In genomic region chr2:164514491-164514890, GRCh38 we compare ENCODE assay signal across 1 cellular context.
A peak's percentile ranks its signal among the peaks of the same experiment; 100 is the strongest.
TF ChIP-seq lines count a peak whose summit lies in the region.

No MANE protein-coding gene starts in this region.

TF ChIP-seq in HepG2, 621 proteins besides CTCF, POLR2A, EP300 and RAD21 (continued from another document and continues in another):
- no peak for TF ChIP-seq GLMP (CRISPR knock-in tag; IDR thresholded peaks at IDR 0.05; ENCODE audit: borderline replicate concordance)
- no peak for TF ChIP-seq ZNF609 (CRISPR knock-in tag; IDR thresholded peaks at IDR 0.05; ENCODE audit: borderline replicate concordance)
- TF ChIP-seq ZNF501 (CRISPR knock-in tag; IDR thresholded peaks at IDR 0.05), result peak; percentile 27; the same call in 1 of the 2 replicates
- TF ChIP-seq MYNN (CRISPR knock-in tag; IDR thresholded peaks at IDR 0.05; ENCODE audit: low read depth), result no peak
- 0 out of 2 replicates have a peak, but pooled peaks have one; percentile 34 for TF ChIP-seq MEF2D (CRISPR knock-in tag; IDR thresholded peaks at IDR 0.05)
- TF ChIP-seq ZBTB7B (CRISPR knock-in tag; IDR thresholded peaks at IDR 0.05), result peak; percentile 74; the same call in 1 of the 2 replicates
- no peak for TF ChIP-seq MEIS1 (CRISPR knock-in tag; IDR thresholded peaks at IDR 0.05; ENCODE audit: borderline replicate concordance)
- no peak for TF ChIP-seq ZSCAN12 (CRISPR knock-in tag; IDR thresholded peaks at IDR 0.05)
- TF ChIP-seq ARID3A (IDR thresholded peaks at IDR 0.05; ENCODE audit: low read depth, low read length), result no peak
- TF ChIP-seq ZBTB2 (CRISPR knock-in tag; IDR thresholded peaks at IDR 0.05; ENCODE audit: low read depth), result no peak
- TF ChIP-seq MAFG (CRISPR knock-in tag; IDR thresholded peaks at IDR 0.05), result no peak
- no peak for TF ChIP-seq ZC3H13 (CRISPR knock-in tag; IDR thresholded peaks at IDR 0.05)
- no peak for TF ChIP-seq NFYC (CRISPR knock-in tag; IDR thresholded peaks at IDR 0.05)
- TF ChIP-seq GLI4 (CRISPR knock-in tag; IDR thresholded peaks at IDR 0.05; ENCODE audit: borderline replicate concordance), result no peak
- no peak for TF ChIP-seq BATF2 (CRISPR knock-in tag; IDR thresholded peaks at IDR 0.05)
- no peak for TF ChIP-seq ZNF335 (CRISPR knock-in tag; IDR thresholded peaks at IDR 0.05)
- peak; percentile 42; the same call in 1 of the 2 replicates for TF ChIP-seq NCOR1 (IDR thresholded peaks at IDR 0.05; ENCODE audit: borderline replicate concordance, low read length)
- no peak for TF ChIP-seq MAFF (IDR thresholded peaks at IDR 0.05; ENCODE audit: low read depth, low read length)
- no peak for TF ChIP-seq RFX1 (IDR thresholded peaks at IDR 0.05)
- no peak for TF ChIP-seq THYN1 (CRISPR knock-in tag; IDR thresholded peaks at IDR 0.05; ENCODE audit: borderline replicate concordance, low read depth)
- TF ChIP-seq ZNF513 (CRISPR knock-in tag; conservative IDR thresholded peaks at IDR 0.05), result no peak
- TF ChIP-seq CENPBD1 (CRISPR knock-in tag; IDR thresholded peaks at IDR 0.05; ENCODE audit: borderline replicate concordance, low read depth), result no peak
- no peak for TF ChIP-seq CSRNP1 (CRISPR knock-in tag; IDR thresholded peaks at IDR 0.05)
- TF ChIP-seq CBFB (CRISPR knock-in tag; IDR thresholded peaks at IDR 0.05), result no peak
- no peak for TF ChIP-seq NCOA1 (CRISPR knock-in tag; IDR thresholded peaks at IDR 0.05)
- no peak for TF ChIP-seq RBM22 (optimal IDR thresholded peaks at IDR 0.05; ENCODE audit: low read length)
- TF ChIP-seq DPF2 (CRISPR knock-in tag; IDR thresholded peaks at IDR 0.05; ENCODE audit: borderline replicate concordance, low read depth), result no peak
- no peak for TF ChIP-seq BRD4 (CRISPR knock-in tag; IDR thresholded peaks at IDR 0.05)
- no peak for TF ChIP-seq ZNF891 (CRISPR knock-in tag; IDR thresholded peaks at IDR 0.05)
- TF ChIP-seq ARNT2 (CRISPR knock-in tag; IDR thresholded peaks at IDR 0.05; ENCODE audit: low read depth), result no peak
- no peak for TF ChIP-seq SRSF9 (IDR thresholded peaks at IDR 0.05; ENCODE audit: borderline replicate concordance, insufficient read depth, low read depth, low read length, poor library complexity, severe bottlenecking)
- no peak for TF ChIP-seq TFE3 (CRISPR knock-in tag; IDR thresholded peaks at IDR 0.05)
- TF ChIP-seq RXRA (CRISPR knock-in tag; IDR thresholded peaks at IDR 0.05), result peak; percentile 33; the same call in 1 of the 2 replicates
- TF ChIP-seq SMARCE1 (IDR thresholded peaks at IDR 0.05; ENCODE audit: borderline replicate concordance), result no peak
- TF ChIP-seq ZHX1 (CRISPR knock-in tag; IDR thresholded peaks at IDR 0.05; ENCODE audit: low read depth), result no peak
- TF ChIP-seq ARNT (IDR thresholded peaks at IDR 0.05), result no peak
- no peak for TF ChIP-seq FOXK2 (IDR thresholded peaks at IDR 0.05)
- no peak for TF ChIP-seq RFX5 (IDR thresholded peaks at IDR 0.05; ENCODE audit: low read depth, low read length)
- TF ChIP-seq ZNF660 (CRISPR knock-in tag; IDR thresholded peaks at IDR 0.05; ENCODE audit: borderline replicate concordance, low read depth), result no peak
- TF ChIP-seq NFRKB (IDR thresholded peaks at IDR 0.05), result no peak
- TF ChIP-seq POLR2AphosphoS2 (IDR thresholded peaks at IDR 0.05; ENCODE audit: low read depth, low read length), result no peak
- no peak for TF ChIP-seq ATF6 (CRISPR knock-in tag; conservative IDR thresholded peaks at IDR 0.05)
- TF ChIP-seq EED (CRISPR knock-in tag; IDR thresholded peaks at IDR 0.05), result no peak
- TF ChIP-seq HCFC1 (IDR thresholded peaks at IDR 0.05; ENCODE audit: low read depth, low read length), result no peak
